19 cellular contexts compared by ENCODE assay signal in the genomic region with DNA sequence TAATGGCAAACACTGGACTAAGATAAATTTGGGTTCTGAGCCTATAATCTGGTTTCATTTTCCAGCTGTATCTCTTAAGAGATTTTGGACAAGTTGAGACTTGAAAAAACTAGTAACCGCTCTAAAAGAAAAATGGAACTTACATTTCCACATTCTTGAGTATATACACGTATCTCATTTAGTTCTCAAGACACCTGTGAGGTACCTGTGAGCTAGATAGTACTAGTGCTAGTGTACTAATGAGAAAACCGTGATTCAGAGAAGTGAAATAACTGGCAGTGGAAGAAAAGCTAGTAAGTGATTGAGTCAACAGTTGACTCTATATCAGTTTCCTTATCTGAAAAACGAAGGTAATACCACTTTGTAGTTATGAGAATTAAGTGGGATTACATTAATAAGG.
A peak's percentile ranks its signal among the peaks of the same experiment; 100 is the strongest.
DNase-seq lines count a peak whose midpoint lies in the region; ATAC-seq, FAIRE-seq and TF ChIP-seq lines count a peak whose summit lies in the region.
"Had no signal": no experiment of that assay in that cellular context is flagged by ENCODE, and none has a peak within 500 bp of the region (broad histone marks: within the 10 kb centered on the region; RNA-seq: fewer than 3 reads in every experiment).

No MANE protein-coding gene starts in this region.

- no peaks in the 10 kb centered on the region for H3K27me3 ChIP-seq in bronchial epithelial cell (ENCODE audit: control insufficient read depth, insufficient read depth, low read length)
- no peaks in the 10 kb centered on the region for H3K27me3 ChIP-seq in foreskin keratinocyte
- no peaks in the 10 kb centered on the region for H3K27me3 ChIP-seq in transverse colon

- POLR2A ChIA-PET in RWPE1 (lab: Yijun Ruan, JAX; ENCODE audit: low non-redundant PET), result interaction anchor here (0.5 kb wide), 1 partner anchor 996 kb away, joined by 3 read pairs; no protein-coding TSS in a partner anchor

- TF ChIP-seq POLR2A in transverse colon (IDR thresholded peaks at IDR 0.05), result no peak

- TF ChIP-seq EP300 in transverse colon (IDR thresholded peaks at IDR 0.05; ENCODE audit: low read depth), result no peak

- peak; percentile 44 for DNase-seq in RWPE1 (ENCODE audit: low spot score)
- DNase-seq in bronchial epithelial cell (ENCODE audit: low read depth), result peak; percentile 86
- DNase-seq in foreskin keratinocyte, result peak; percentile 75 to 89
- DNase-seq in GM13976 (ENCODE audit: low spot score), result no peak
- no peak for DNase-seq in DMS114 treated with DMSO at 0.1 percent for 48 hours (lab: John Stamatoyannopoulos, UW; ENCODE audit: unreplicated experiment)
- no peak for DNase-seq in transverse colon
- DNase-seq in RCC 7860 (ENCODE audit: low spot score), result no peak
- DNase-seq: ACHN; BE2C; C1 segment of cervical spinal cord; Caco-2; CD4-positive, CD25-positive, alpha-beta regulatory T cell; CD8-positive, alpha-beta memory T cell; DMS153; DMS79; GDM1; H9 had no signal

- WGBS in transverse colon (ENCODE audit: low coverage in 1 of 2), 2 donors, result 85 to 96% methylated on average over 4 of the region's 4 CpGs

- ATAC-seq in foreskin keratinocyte, result peak; percentile 72

- intact Hi-C loops in transverse colon (cut with DNase I; ENCODE audit: low total_unique reads), result no loop called here

- H3K36me3 ChIP-seq in bronchial epithelial cell (ENCODE audit: control insufficient read depth, insufficient read depth, low read length) (no peaks in the 10 kb centered on the region), transverse colon (no peaks in the 10 kb centered on the region)
- H3K36me3 ChIP-seq: BE2C had no signal

- H3K4me3 ChIP-seq in bronchial epithelial cell (ENCODE audit: low read depth, low read length), result no peak overlapping the region
- H3K4me3 ChIP-seq in transverse colon, result no peak overlapping the region

- no peaks in the 10 kb centered on the region for H3K9me3 ChIP-seq in transverse colon
- H3K9me3 ChIP-seq: BE2C, Caco-2 had no signal

- no peak for TF ChIP-seq CTCF in RWPE1 (conservative IDR thresholded peaks at IDR 0.05; ENCODE audit: low read depth)
- no peak for TF ChIP-seq CTCF in bronchial epithelial cell (IDR thresholded peaks at IDR 0.05; ENCODE audit: insufficient read depth, low read length, severe bottlenecking)
- TF ChIP-seq CTCF in foreskin keratinocyte (conservative IDR thresholded peaks at IDR 0.05), result no peak
- no peak for TF ChIP-seq CTCF in GM13976 (IDR thresholded peaks at IDR 0.05; ENCODE audit: borderline replicate concordance, control extremely low read depth, extremely low read depth, insufficient read depth, missing control alignments)
- TF ChIP-seq CTCF in transverse colon (IDR thresholded peaks at IDR 0.05), result no peak

- CTCF ChIA-PET in RWPE1 (lab: Yijun Ruan, JAX), result interaction anchor here (0.7 to 1.0 kb wide), 2 partner anchors 12 to 224 kb away, joined by 3 to 4 read pairs; no protein-coding TSS in a partner anchor

- H3K27ac ChIP-seq in RWPE1 (no peak overlapping the region), foreskin keratinocyte (no peak overlapping the region), transverse colon (no peak overlapping the region)

- in situ Hi-C loops in GM13976 (cut with MboI; ENCODE audit: low sequenced_read_pairs, unreplicated experiment) (no loop called here), transverse colon (cut with MboI; ENCODE audit: low pct_ligation_motif_present in 1 of 4, low pct_unique_long_range_greater_than_20kb in 1 of 4, low sequenced_read_pairs in 3 of 4) (no loop called here)

- H3K4me1 ChIP-seq in foreskin keratinocyte (peaks cover 12% of the 10 kb centered on the region), transverse colon (peaks cover 0 to 9% (median 0%) of the 10 kb centered on the region in 4 donors)
- H3K4me1 ChIP-seq: Caco-2 had no signal

- FAIRE-seq in bronchial epithelial cell (lab: Jason Lieb, UNC), result no peak
- no peak for FAIRE-seq in RCC 7860 (lab: Jason Lieb, UNC)
- FAIRE-seq: A204.1, H1 had no signal

Comparison
In these comparisons a context has a peak if more than half of its experiments do, and no peak if none do; other contexts are left out.
1. DNase-seq: peak in RWPE1 (single experiment), bronchial epithelial cell (single experiment) and foreskin keratinocyte (2 of 2); none in GM13976 (single experiment), DMS114 treated with DMSO at 0.1 percent for 48 hours (single experiment), transverse colon (single experiment) and RCC 7860 (single experiment).